ENCODE assay signal across 23 cellular contexts in genomic region chr12:89567691-89568239, GRCh38.
"Had no signal": no experiment of that assay in that cellular context is flagged by ENCODE, and none has a peak within 500 bp of the region (broad histone marks: within the 10 kb centered on the region; RNA-seq: fewer than 3 reads in every experiment).

No MANE protein-coding gene starts in this region.

- H3K4me1 Mint-ChIP-seq: activated naive CD4-positive, alpha-beta T cell treated with anti-CD3 and anti-CD28 coated beads, Interleukin-2, amount 50 U/mL, for 24 hours; neural crest cell had no signal

- H3K27ac Mint-ChIP-seq: activated CD4-positive, alpha-beta T cell treated with anti-CD3 and anti-CD28 coated beads for 36 hours; activated CD8-positive, alpha-beta memory T cell treated with anti-CD3 and anti-CD28 coated beads, Interleukin-2, amount 10 ng/mL, durations not matched to agents 7 days and 5 days; activated CD8-positive, alpha-beta T cell treated with anti-CD3 and anti-CD28 coated beads, Interleukin-2, amount 10 ng/mL, durations not matched to agents 7 days and 5 days; activated naive CD4-positive, alpha-beta T cell treated with anti-CD3 and anti-CD28 coated beads, Interleukin-2, amount 50 U/mL, for 24 hours; activated naive CD8-positive, alpha-beta T cell treated with anti-CD3 and anti-CD28 coated beads, Interleukin-2, amount 50 U/mL, for 24 hours; naive thymus-derived CD8-positive, alpha-beta T cell had no signal

- H3K36me3 ChIP-seq: cardiac muscle cell, colonic mucosa, left ventricle myocardium inferior, spleen, suprapubic skin, tibial artery had no signal

- DNase-seq: activated CD4-positive, alpha-beta T cell treated with anti-CD3 and anti-CD28 coated beads for 36 hours; activated CD4-positive, CD25-positive, alpha-beta regulatory T cell; activated CD8-positive, alpha-beta memory T cell treated with anti-CD3 and anti-CD28 coated beads, Interleukin-2, amount 10 ng/mL, durations not matched to agents 7 days and 5 days; activated CD8-positive, alpha-beta T cell treated with anti-CD3 and anti-CD28 coated beads, Interleukin-2, amount 10 ng/mL, durations not matched to agents 7 days and 5 days; activated effector memory CD4-positive, alpha-beta T cell treated with anti-CD3 and anti-CD28 coated beads, Interleukin-2, amount 50 U/mL, for 16 hours; activated naive CD8-positive, alpha-beta T cell treated with anti-CD3 and anti-CD28 coated beads, Interleukin-2, amount 50 U/mL, for 24 hours; cerebellar nuclear complex; colonic mucosa; effector CD8-positive, alpha-beta T cell; foreskin melanocyte; left ventricle myocardium inferior; midbrain; naive thymus-derived CD8-positive, alpha-beta T cell; occipital lobe; right cardiac atrium; spleen; stimulated activated naive CD4-positive, alpha-beta T cell; T-helper 1 cell; tibial artery had no signal

- H3K4me1 ChIP-seq: colonic mucosa, left ventricle myocardium inferior, spleen, tibial artery had no signal

- H3K4me3 Mint-ChIP-seq: activated CD4-positive, alpha-beta T cell treated with anti-CD3 and anti-CD28 coated beads for 36 hours; activated CD8-positive, alpha-beta memory T cell treated with anti-CD3 and anti-CD28 coated beads, Interleukin-2, amount 10 ng/mL, durations not matched to agents 7 days and 5 days; activated CD8-positive, alpha-beta T cell treated with anti-CD3 and anti-CD28 coated beads, Interleukin-2, amount 10 ng/mL, durations not matched to agents 7 days and 5 days; activated naive CD4-positive, alpha-beta T cell treated with anti-CD3 and anti-CD28 coated beads, Interleukin-2, amount 50 U/mL, for 24 hours; activated naive CD8-positive, alpha-beta T cell treated with anti-CD3 and anti-CD28 coated beads, Interleukin-2, amount 50 U/mL, for 24 hours; naive thymus-derived CD8-positive, alpha-beta T cell; neural crest cell had no signal

- H3K9me3 Mint-ChIP-seq: activated naive CD4-positive, alpha-beta T cell treated with anti-CD3 and anti-CD28 coated beads, Interleukin-2, amount 50 U/mL, for 24 hours; activated naive CD8-positive, alpha-beta T cell treated with anti-CD3 and anti-CD28 coated beads, Interleukin-2, amount 50 U/mL, for 24 hours; naive thymus-derived CD8-positive, alpha-beta T cell had no signal

- ATAC-seq: activated CD4-positive, alpha-beta T cell treated with anti-CD3 and anti-CD28 coated beads for 36 hours; activated CD8-positive, alpha-beta memory T cell treated with anti-CD3 and anti-CD28 coated beads, Interleukin-2, amount 10 ng/mL, durations not matched to agents 7 days and 5 days; activated CD8-positive, alpha-beta T cell treated with anti-CD3 and anti-CD28 coated beads, Interleukin-2, amount 10 ng/mL, durations not matched to agents 7 days and 5 days; activated naive CD8-positive, alpha-beta T cell treated with anti-CD3 and anti-CD28 coated beads, Interleukin-2, amount 50 U/mL, for 24 hours; naive thymus-derived CD8-positive, alpha-beta T cell; right cardiac atrium had no signal

- H3K27ac ChIP-seq: cardiac muscle cell, colonic mucosa, left ventricle myocardium inferior, spleen, suprapubic skin, tibial artery had no signal

- H3K9me3 ChIP-seq: colonic mucosa, left ventricle myocardium inferior, spleen, suprapubic skin, tibial artery had no signal

- H3K27me3 Mint-ChIP-seq: activated CD8-positive, alpha-beta memory T cell treated with anti-CD3 and anti-CD28 coated beads, Interleukin-2, amount 10 ng/mL, durations not matched to agents 7 days and 5 days; activated naive CD4-positive, alpha-beta T cell treated with anti-CD3 and anti-CD28 coated beads, Interleukin-2, amount 50 U/mL, for 24 hours had no signal

- H3K27me3 ChIP-seq: cardiac muscle cell, colonic mucosa, spleen, suprapubic skin, tibial artery had no signal

- H3K4me3 ChIP-seq: cardiac muscle cell, colonic mucosa, left ventricle myocardium inferior, spleen, suprapubic skin, tibial artery had no signal
